ENCODE assay signal across 8 cellular contexts in the genomic region with DNA sequence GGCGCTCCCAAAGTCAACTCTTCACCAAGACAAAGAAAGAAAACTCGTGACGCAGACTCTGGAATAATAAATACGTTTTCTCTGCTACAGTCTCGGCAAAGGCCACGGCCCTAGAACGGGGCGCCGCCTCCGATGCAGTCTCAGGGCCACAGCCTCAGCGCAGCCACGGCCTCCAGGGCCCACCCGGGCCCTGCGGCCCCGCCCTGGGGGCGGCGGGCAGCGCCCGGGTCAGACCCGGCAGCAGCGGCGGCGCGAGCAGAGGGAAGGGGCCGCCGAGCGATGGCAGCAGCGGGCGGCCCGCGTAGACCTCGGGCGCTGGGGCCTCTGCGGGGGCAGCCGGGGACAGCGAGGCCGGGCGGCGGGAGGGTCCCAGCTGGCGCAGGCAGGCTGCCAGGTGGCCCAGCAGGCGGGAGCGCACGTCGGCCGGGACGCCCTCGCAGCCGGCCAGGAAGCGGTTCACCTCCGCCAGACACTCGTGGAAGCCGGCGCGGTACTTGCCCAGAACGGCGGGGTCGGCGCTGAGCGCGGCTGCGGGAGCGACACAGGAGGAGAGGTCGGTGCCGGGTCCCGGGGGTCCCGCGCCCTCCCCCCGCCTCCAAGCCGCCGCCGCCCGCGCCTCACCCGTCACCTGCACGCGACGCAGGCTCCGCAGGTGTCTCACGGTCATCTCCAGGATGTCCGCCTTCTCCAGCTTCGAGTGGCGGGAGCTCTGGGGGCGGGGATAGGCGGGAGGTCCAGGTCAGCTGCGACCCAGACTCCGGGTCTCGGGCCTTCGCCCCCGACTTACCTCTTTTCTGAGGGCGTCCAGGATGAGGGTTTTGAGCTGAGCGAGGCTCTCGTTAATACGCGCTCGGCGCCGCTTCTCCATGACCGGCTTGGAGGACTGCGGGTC. TPM values are rescaled to one million over a fixed set of nuclear protein-coding genes. Genes with fewer than 3 reads are reported as not detected.
DNase-seq lines count a peak whose midpoint lies in the region; ATAC-seq, FAIRE-seq and TF ChIP-seq lines count a peak whose summit lies in the region.

No MANE protein-coding gene starts in this region.

- no peak overlapping the region for H2AFZ ChIP-seq in HepG2 (ENCODE audit: low read length)

- TF ChIP-seq POLR2A in HepG2 (IDR thresholded peaks at IDR 0.05; ENCODE audit: insufficient read depth in 1 of 2, low read depth in 2 of 2, low read length in 2 of 2) (no peak), transverse colon (IDR thresholded peaks at IDR 0.05) (no peak)

- intact Hi-C loops in CD8-positive, alpha-beta T cell (cut with DNase I, micrococcal nuclease): no loop called here
- intact Hi-C loops in HepG2 (cut with micrococcal nuclease; ENCODE audit: unreplicated experiment) (no loop called here), transverse colon (cut with DNase I; ENCODE audit: low total_unique reads) (no loop called here)

- no peaks in the 10 kb centered on the region for H3K9me3 ChIP-seq in CD8-positive, alpha-beta T cell (ENCODE audit: low read length)
- H3K9me3 ChIP-seq in HepG2 (ENCODE audit: low read length): no peaks in the 10 kb centered on the region
- H3K9me3 ChIP-seq in transverse colon: no peaks in the 10 kb centered on the region

- peak overlapping the region; percentile 84 for H3K9ac ChIP-seq in HepG2 (ENCODE audit: insufficient read depth, low read depth, low read length)

- H3K27ac Mint-ChIP-seq in CD8-positive, alpha-beta T cell: no peak overlapping the region

- peaks cover 12% of the 10 kb centered on the region for H3K79me2 ChIP-seq in HepG2 (ENCODE audit: insufficient read depth, low read length)

- no peak overlapping the region for H3K4me3 ChIP-seq in CD8-positive, alpha-beta T cell (ENCODE audit: low read depth, low read length)
- H3K4me3 ChIP-seq in Jurkat, Clone E6-1 (ENCODE audit: low read length): peak overlapping the region; percentile 58
- H3K4me3 ChIP-seq in bronchial epithelial cell (ENCODE audit: low read depth, low read length): peak overlapping the region; percentile 72
- peak overlapping the region; percentile 63 to 78 (median 78) for H3K4me3 ChIP-seq in HepG2 (replicated peaks in 1 of 3; ENCODE audit: insufficient read depth in 1 of 3, low read depth in 2 of 3, low read length in 3 of 3)
- H3K4me3 ChIP-seq in transverse colon: peak overlapping the region; percentile 50 to 68 (median 60)

- POLR2A ChIA-PET in CD8-positive, alpha-beta T cell (lab: Charles Lee): no interaction called here
- POLR2A ChIA-PET in HepG2 (lab: Yijun Ruan, JAX): interaction anchor here (1.0 to 3.2 kb wide), 5 partner anchors 7 to 20 kb away, joined by 3 to 13 read pairs (median 6); a partner anchor contains a TSS

- no peaks in the 10 kb centered on the region for H3K9me3 Mint-ChIP-seq in CD8-positive, alpha-beta T cell

- peak overlapping the region; percentile 92 for H3K4me2 ChIP-seq in HepG2 (ENCODE audit: low read depth, low read length)

- in situ Hi-C loops in HepG2 (cut with HindIII; ENCODE audit: extremely low pct_ligation_motif_present, low pct_unique_long_range_greater_than_20kb): no loop called here
- in situ Hi-C loops in transverse colon (cut with MboI; ENCODE audit: low pct_ligation_motif_present in 1 of 4, low pct_unique_long_range_greater_than_20kb in 1 of 4, low sequenced_read_pairs in 3 of 4): no loop called here

- peak in 2 of 7 experiments; percentile 43 to 57 for DNase-seq in CD8-positive, alpha-beta T cell
- DNase-seq in Jurkat, Clone E6-1 (ENCODE audit: low read depth, low spot score): no peak
- no peak for DNase-seq in bronchial epithelial cell (ENCODE audit: low read depth)
- DNase-seq in HepG2 (ENCODE audit: low spot score): no peak
- no peak for DNase-seq in transverse colon
- no peak for DNase-seq in NOMO-1 (lab: John Stamatoyannopoulos, UW; ENCODE audit: unreplicated experiment in 2 of 2)
- DNase-seq in SHP77 (lab: John Stamatoyannopoulos, UW): no peak

- ATAC-seq in CD8-positive, alpha-beta T cell: peak; percentile 26
- ATAC-seq in HepG2 (peak; percentile 7), GM18909 (IDR thresholded peaks at IDR 0.05; ENCODE audit: poor library complexity, unreplicated experiment) (no peak)

- peaks cover 53% of the 10 kb centered on the region for H3K4me1 ChIP-seq in CD8-positive, alpha-beta T cell (ENCODE audit: insufficient read depth, low read length)
- H3K4me1 ChIP-seq in HepG2 (ENCODE audit: insufficient read depth, low read length) (peaks cover 57% of the 10 kb centered on the region), transverse colon (peaks cover 13 to 42% (median 39%) of the 10 kb centered on the region in 4 donors)

- WGBS in HepG2 (ENCODE audit: low lambda C conversion rate): no CpG with 5 or more reads among the region's 99 CpGs
- WGBS in transverse colon (ENCODE audit: low coverage in 1 of 2), 2 donors: 0% methylated on average over 85 of the region's 99 CpGs; no CpG with 5 or more reads in 1 of the 2 donors

- H4K20me1 ChIP-seq in HepG2 (ENCODE audit: insufficient read depth, low read length): peaks cover 4% of the 10 kb centered on the region; the same call in 1 of the 2 replicates

- peaks cover 34% of the 10 kb centered on the region for H3K27me3 ChIP-seq in CD8-positive, alpha-beta T cell (ENCODE audit: insufficient read depth, low read length)
- no peaks in the 10 kb centered on the region for H3K27me3 ChIP-seq in bronchial epithelial cell (ENCODE audit: control insufficient read depth, insufficient read depth, low read length)
- H3K27me3 ChIP-seq in HepG2 (ENCODE audit: control insufficient read depth in 1 of 2, insufficient read depth in 2 of 2, low read length in 2 of 2): no peaks in the 10 kb centered on the region
- peaks cover 67% of the 10 kb centered on the region for H3K27me3 ChIP-seq in transverse colon

- TF ChIP-seq RAD21 in HepG2 (CRISPR knock-in tag; IDR thresholded peaks at IDR 0.05): peak; percentile 52

- H3K4me3 Mint-ChIP-seq in CD8-positive, alpha-beta T cell: peak overlapping the region; percentile 50

- no peak for TF ChIP-seq CTCF in CD8-positive, alpha-beta T cell (IDR thresholded peaks at IDR 0.05)
- no peak for TF ChIP-seq CTCF in bronchial epithelial cell (IDR thresholded peaks at IDR 0.05; ENCODE audit: insufficient read depth, low read length, severe bottlenecking)
- TF ChIP-seq CTCF in HepG2 (CRISPR knock-in tag; IDR thresholded peaks at IDR 0.05): no peak; the same call in 1 of the 2 replicates
- TF ChIP-seq CTCF in transverse colon (IDR thresholded peaks at IDR 0.05): no peak

- H3K4me1 Mint-ChIP-seq in CD8-positive, alpha-beta T cell (ENCODE audit: low read depth): peaks cover 21% of the 10 kb centered on the region

- H3K27me3 Mint-ChIP-seq in CD8-positive, alpha-beta T cell (ENCODE audit: low read depth): peaks cover 23% of the 10 kb centered on the region

- CTCF ChIA-PET in CD8-positive, alpha-beta T cell (lab: Charles Lee): interaction anchor here (1.8 kb wide), 1 partner anchor 14 kb away, joined by 7 read pairs; no protein-coding TSS in a partner anchor
- CTCF ChIA-PET in HepG2 (lab: Yijun Ruan, JAX; ENCODE audit: low intra/inter-chr PET ratio, low total read pairs): no interaction called here

- H3K36me3 ChIP-seq in CD8-positive, alpha-beta T cell (ENCODE audit: insufficient read depth, low read length): no peaks in the 10 kb centered on the region
- H3K36me3 ChIP-seq in bronchial epithelial cell (ENCODE audit: control insufficient read depth, insufficient read depth, low read length): no peaks in the 10 kb centered on the region
- H3K36me3 ChIP-seq in HepG2 (replicated peaks in 1 of 2; ENCODE audit: control insufficient read depth in 1 of 2, insufficient read depth in 2 of 2, low read length in 2 of 2): no peaks in the 10 kb centered on the region
- H3K36me3 ChIP-seq in transverse colon: no peaks in the 10 kb centered on the region

- TF ChIP-seq EP300 in HepG2 (IDR thresholded peaks at IDR 0.05; ENCODE audit: low read depth in 2 of 2, low read length in 2 of 2) (no peak), HepG2 (CRISPR knock-in tag; IDR thresholded peaks at IDR 0.05; ENCODE audit: borderline replicate concordance) (no peak), transverse colon (IDR thresholded peaks at IDR 0.05; ENCODE audit: low read depth) (no peak)

- no peaks in the 10 kb centered on the region for H3K36me3 Mint-ChIP-seq in CD8-positive, alpha-beta T cell

- FAIRE-seq in bronchial epithelial cell (lab: Jason Lieb, UNC) (no peak), HepG2 (lab: Jason Lieb, UNC) (no peak)

- no peak overlapping the region for H3K27ac ChIP-seq in CD8-positive, alpha-beta T cell (ENCODE audit: low read depth, low read length)
- H3K27ac ChIP-seq in HepG2 (ENCODE audit: extremely low read length, insufficient read depth, low read length) (peak overlapping the region; percentile 97), transverse colon (peak overlapping the region; percentile 92 to 95 (median 94))

- BruUV-seq in HepG2 (replicated peaks; lab: Mats Ljungman, UMichigan): TSS peak; percentile 75

RNA-seq across cellular contexts. Expression of a gene that starts 0.7 kb away (rescaled TPM):
- total RNA-seq in CD8-positive, alpha-beta T cell: 10 to 100 TPM; 26.0 to 30.9 TPM
- 141 TPM for polyA plus RNA-seq in Jurkat, Clone E6-1 (2012; ENCODE audit: insufficient read depth, insufficient read length)
- total RNA-seq in bronchial epithelial cell (42.6 and 83.5 TPM in 2 replicates), HepG2 (2016; rRNA removed; fragmentation: Illumina TruSeq; extraction: Trizol) (4.4 and 8.8 TPM in 2 replicates), transverse colon (100 to 1,000 TPM in 1 of 4 donors, 10 to 100 TPM in 3; 10.8 to 140 (median 15.7) TPM)
- 16.5 and 25.5 TPM in 2 replicates for total RNA-seq in HepG2 (2016; cell fraction: cytosol; rRNA removed; fragmentation: Illumina TruSeq; extraction: Trizol; ENCODE audit: low read depth)
- 3.4 and 7.9 TPM in 2 replicates for total RNA-seq in HepG2 (2016; cell fraction: insoluble cytoplasmic fraction; rRNA removed; fragmentation: Illumina TruSeq; extraction: Trizol)
- 13.5 and 18.3 TPM in 2 replicates for total RNA-seq in HepG2 (2016; cell fraction: membrane; rRNA removed; fragmentation: Illumina TruSeq; extraction: Trizol)
- total RNA-seq in HepG2 (2016; cell fraction: nucleus; rRNA removed; fragmentation: Illumina TruSeq; extraction: Trizol): 6.5 and 8.0 TPM in 2 replicates
- 10.6 and 17.6 TPM in 2 replicates for polyA plus RNA-seq in HepG2 (2011; rRNA removed)
- polyA plus RNA-seq in HepG2 (2011; cell fraction: cytosol; rRNA removed): 11.6 and 28.6 TPM in 2 replicates
- polyA plus RNA-seq in HepG2 (2011; cell fraction: nucleus; rRNA removed): 190 and 210 TPM in 2 replicates
- 4.3 and 7.0 TPM in 2 replicates for polyA plus RNA-seq in HepG2 (2012)
- polyA plus RNA-seq in HepG2 (2016; cell fraction: cytosol; fragmentation: Illumina TruSeq; extraction: Trizol; ENCODE audit: low read depth): 17.0 and 22.1 TPM in 2 replicates
- polyA plus RNA-seq in HepG2 (2016; cell fraction: insoluble cytoplasmic fraction; fragmentation: Illumina TruSeq; extraction: Trizol; ENCODE audit: low read depth): 4.5 and 6.0 TPM in 2 replicates
- polyA plus RNA-seq in HepG2 (2016; cell fraction: membrane; fragmentation: Illumina TruSeq; extraction: Trizol; ENCODE audit: low read depth): 10.6 and 11.4 TPM in 2 replicates
- 16.1 and 18.4 TPM in 2 replicates for polyA plus RNA-seq in HepG2 (2016; cell fraction: nucleus; fragmentation: Illumina TruSeq; extraction: Trizol; ENCODE audit: insufficient read depth, low read depth)
- 2.2 and 6.1 TPM in 2 replicates for polyA minus RNA-seq in HepG2 (2011; rRNA and poly(A)+ RNA removed; ENCODE audit: low replicate concordance)
- 6.4 and 8.5 TPM in 2 replicates for polyA minus RNA-seq in HepG2 (2011; cell fraction: cytosol; rRNA and poly(A)+ RNA removed)
- polyA minus RNA-seq in HepG2 (2011; cell fraction: nucleus; rRNA and poly(A)+ RNA removed): 4.6 and 8.9 TPM in 2 replicates

RNA-seq across cellular contexts. Expression of a gene that starts 14.1 kb away (rescaled TPM):
- 10 to 100 TPM; 56.4 to 58.4 TPM for total RNA-seq in CD8-positive, alpha-beta T cell
- 112 TPM for polyA plus RNA-seq in Jurkat, Clone E6-1 (2012; ENCODE audit: insufficient read depth, insufficient read length)
- total RNA-seq in bronchial epithelial cell (18.2 and 25.7 TPM in 2 replicates), HepG2 (2016; rRNA removed; fragmentation: Illumina TruSeq; extraction: Trizol) (54.9 and 68.4 TPM in 2 replicates), transverse colon (10 to 100 TPM in 3 of 4 donors, not detected in 1; 36.0 to 70.6 (median 40.8) TPM)
- total RNA-seq in HepG2 (2016; cell fraction: cytosol; rRNA removed; fragmentation: Illumina TruSeq; extraction: Trizol; ENCODE audit: low read depth): 17.4 and 19.2 TPM in 2 replicates
- total RNA-seq in HepG2 (2016; cell fraction: insoluble cytoplasmic fraction; rRNA removed; fragmentation: Illumina TruSeq; extraction: Trizol): 52.2 and 77.4 TPM in 2 replicates
- 17.7 and 18.1 TPM in 2 replicates for total RNA-seq in HepG2 (2016; cell fraction: membrane; rRNA removed; fragmentation: Illumina TruSeq; extraction: Trizol)
- 18.3 and 23.3 TPM in 2 replicates for total RNA-seq in HepG2 (2016; cell fraction: nucleus; rRNA removed; fragmentation: Illumina TruSeq; extraction: Trizol)
- polyA plus RNA-seq in HepG2 (2011; rRNA removed): 42.1 and 63.7 TPM in 2 replicates
- polyA plus RNA-seq in HepG2 (2011; cell fraction: cytosol; rRNA removed): 49.9 and 81.6 TPM in 2 replicates
- 24.5 and 32.4 TPM in 2 replicates for polyA plus RNA-seq in HepG2 (2011; cell fraction: nucleus; rRNA removed)
- polyA plus RNA-seq in HepG2 (2012): 19.4 and 39.7 TPM in 2 replicates
- polyA plus RNA-seq in HepG2 (2016; cell fraction: cytosol; fragmentation: Illumina TruSeq; extraction: Trizol; ENCODE audit: low read depth): 13.7 and 17.3 TPM in 2 replicates
- 47.3 and 49.3 TPM in 2 replicates for polyA plus RNA-seq in HepG2 (2016; cell fraction: insoluble cytoplasmic fraction; fragmentation: Illumina TruSeq; extraction: Trizol; ENCODE audit: low read depth)
- 10.1 and 12.3 TPM in 2 replicates for polyA plus RNA-seq in HepG2 (2016; cell fraction: membrane; fragmentation: Illumina TruSeq; extraction: Trizol; ENCODE audit: low read depth)
- polyA plus RNA-seq in HepG2 (2016; cell fraction: nucleus; fragmentation: Illumina TruSeq; extraction: Trizol; ENCODE audit: insufficient read depth, low read depth): 22.7 and 27.6 TPM in 2 replicates
- 24.2 and 34.4 TPM in 2 replicates for polyA minus RNA-seq in HepG2 (2011; rRNA and poly(A)+ RNA removed; ENCODE audit: low replicate concordance)
- polyA minus RNA-seq in HepG2 (2011; cell fraction: cytosol; rRNA and poly(A)+ RNA removed): 11.4 and 13.3 TPM in 2 replicates
- 2.1 and 5.1 TPM in 2 replicates for polyA minus RNA-seq in HepG2 (2011; cell fraction: nucleus; rRNA and poly(A)+ RNA removed)

RNA-seq across cellular contexts. Expression of a gene that starts 17.3 kb away (rescaled TPM):
- total RNA-seq in CD8-positive, alpha-beta T cell: under 1 TPM in 1 of 2 experiments, not detected in 1; 0.08 TPM
- not detected for polyA plus RNA-seq in Jurkat, Clone E6-1 (2012; ENCODE audit: insufficient read depth, insufficient read length)
- under 0.01 TPM in 1 of 2 replicates, not detected in the other for total RNA-seq in bronchial epithelial cell
- 0.04 TPM in 1 of 2 replicates, not detected in the other for total RNA-seq in HepG2 (2016; rRNA removed; fragmentation: Illumina TruSeq; extraction: Trizol)
- total RNA-seq in HepG2 (2016; cell fraction: cytosol; rRNA removed; fragmentation: Illumina TruSeq; extraction: Trizol; ENCODE audit: low read depth): not detected in 2 replicates
- not detected in 2 replicates for total RNA-seq in HepG2 (2016; cell fraction: insoluble cytoplasmic fraction; rRNA removed; fragmentation: Illumina TruSeq; extraction: Trizol)
- not detected in 2 replicates for total RNA-seq in HepG2 (2016; cell fraction: membrane; rRNA removed; fragmentation: Illumina TruSeq; extraction: Trizol)
- total RNA-seq in HepG2 (2016; cell fraction: nucleus; rRNA removed; fragmentation: Illumina TruSeq; extraction: Trizol): not detected in 2 replicates
- 0.29 and 0.38 TPM in 2 replicates for polyA plus RNA-seq in HepG2 (2011; rRNA removed)
- polyA plus RNA-seq in HepG2 (2011; cell fraction: cytosol; rRNA removed): 0.17 and 0.32 TPM in 2 replicates
- 2.3 and 2.6 TPM in 2 replicates for polyA plus RNA-seq in HepG2 (2011; cell fraction: nucleus; rRNA removed)
- 0.44 TPM in 2 replicates for polyA plus RNA-seq in HepG2 (2012)
- polyA plus RNA-seq in HepG2 (2016; cell fraction: cytosol; fragmentation: Illumina TruSeq; extraction: Trizol; ENCODE audit: low read depth): not detected in 2 replicates
- polyA plus RNA-seq in HepG2 (2016; cell fraction: insoluble cytoplasmic fraction; fragmentation: Illumina TruSeq; extraction: Trizol; ENCODE audit: low read depth): not detected in 2 replicates
- not detected in 2 replicates for polyA plus RNA-seq in HepG2 (2016; cell fraction: membrane; fragmentation: Illumina TruSeq; extraction: Trizol; ENCODE audit: low read depth)
- polyA plus RNA-seq in HepG2 (2016; cell fraction: nucleus; fragmentation: Illumina TruSeq; extraction: Trizol; ENCODE audit: insufficient read depth, low read depth): not detected in 2 replicates
- polyA minus RNA-seq in HepG2 (2011; rRNA and poly(A)+ RNA removed; ENCODE audit: low replicate concordance): 0.09 and 2.7 TPM in 2 replicates
- 0.44 and 0.59 TPM in 2 replicates for polyA minus RNA-seq in HepG2 (2011; cell fraction: cytosol; rRNA and poly(A)+ RNA removed)
- 0.99 and 1.2 TPM in 2 replicates for polyA minus RNA-seq in HepG2 (2011; cell fraction: nucleus; rRNA and poly(A)+ RNA removed)
- under 1 TPM in 1 of 4 donors, not detected in 3; 0.14 TPM for total RNA-seq in transverse colon

RNA-seq across cellular contexts. Expression of a gene that starts 20.8 kb away (rescaled TPM):
- 10 to 100 TPM; 12.1 to 14.0 TPM for total RNA-seq in CD8-positive, alpha-beta T cell
- polyA plus RNA-seq in Jurkat, Clone E6-1 (2012; ENCODE audit: insufficient read depth, insufficient read length): 31.5 TPM
- total RNA-seq in bronchial epithelial cell: 117 and 132 TPM in 2 replicates
- total RNA-seq in HepG2 (2016; rRNA removed; fragmentation: Illumina TruSeq; extraction: Trizol): 7.3 and 29.8 TPM in 2 replicates
- total RNA-seq in HepG2 (2016; cell fraction: cytosol; rRNA removed; fragmentation: Illumina TruSeq; extraction: Trizol; ENCODE audit: low read depth): 2.7 and 2.9 TPM in 2 replicates
- total RNA-seq in HepG2 (2016; cell fraction: insoluble cytoplasmic fraction; rRNA removed; fragmentation: Illumina TruSeq; extraction: Trizol): 5.9 and 28.3 TPM in 2 replicates
- 4.9 and 5.0 TPM in 2 replicates for total RNA-seq in HepG2 (2016; cell fraction: membrane; rRNA removed; fragmentation: Illumina TruSeq; extraction: Trizol)
- 36.4 and 50.3 TPM in 2 replicates for total RNA-seq in HepG2 (2016; cell fraction: nucleus; rRNA removed; fragmentation: Illumina TruSeq; extraction: Trizol)
- polyA plus RNA-seq in HepG2 (2011; rRNA removed): 65.2 and 82.7 TPM in 2 replicates
- 37.7 and 58.0 TPM in 2 replicates for polyA plus RNA-seq in HepG2 (2011; cell fraction: cytosol; rRNA removed)
- polyA plus RNA-seq in HepG2 (2011; cell fraction: nucleus; rRNA removed): 667 and 906 TPM in 2 replicates
- 77.8 and 101 TPM in 2 replicates for polyA plus RNA-seq in HepG2 (2012)
- polyA plus RNA-seq in HepG2 (2016; cell fraction: cytosol; fragmentation: Illumina TruSeq; extraction: Trizol; ENCODE audit: low read depth): 1.4 and 1.5 TPM in 2 replicates
- polyA plus RNA-seq in HepG2 (2016; cell fraction: insoluble cytoplasmic fraction; fragmentation: Illumina TruSeq; extraction: Trizol; ENCODE audit: low read depth): 10.7 and 15.5 TPM in 2 replicates
- polyA plus RNA-seq in HepG2 (2016; cell fraction: membrane; fragmentation: Illumina TruSeq; extraction: Trizol; ENCODE audit: low read depth): 3.2 and 3.6 TPM in 2 replicates
- 125 and 134 TPM in 2 replicates for polyA plus RNA-seq in HepG2 (2016; cell fraction: nucleus; fragmentation: Illumina TruSeq; extraction: Trizol; ENCODE audit: insufficient read depth, low read depth)
- polyA minus RNA-seq in HepG2 (2011; rRNA and poly(A)+ RNA removed; ENCODE audit: low replicate concordance): 23.8 and 86.8 TPM in 2 replicates
- 41.3 and 50.7 TPM in 2 replicates for polyA minus RNA-seq in HepG2 (2011; cell fraction: cytosol; rRNA and poly(A)+ RNA removed)
- 80.3 and 86.4 TPM in 2 replicates for polyA minus RNA-seq in HepG2 (2011; cell fraction: nucleus; rRNA and poly(A)+ RNA removed)
- 100 to 1,000 TPM in 1 of 4 donors, 10 to 100 TPM in 3; 25.4 to 132 (median 44.8) TPM for total RNA-seq in transverse colon

RNA-seq across cellular contexts. Expression of a gene that starts 32.9 kb away (rescaled TPM):
- total RNA-seq in CD8-positive, alpha-beta T cell: under 1 TPM; 0.56 to 0.60 TPM
- not detected for polyA plus RNA-seq in Jurkat, Clone E6-1 (2012; ENCODE audit: insufficient read depth, insufficient read length)
- total RNA-seq in bronchial epithelial cell: 1.6 and 5.4 TPM in 2 replicates
- 0.21 and 0.42 TPM in 2 replicates for total RNA-seq in HepG2 (2016; rRNA removed; fragmentation: Illumina TruSeq; extraction: Trizol)
- not detected in 2 replicates for total RNA-seq in HepG2 (2016; cell fraction: cytosol; rRNA removed; fragmentation: Illumina TruSeq; extraction: Trizol; ENCODE audit: low read depth)
- total RNA-seq in HepG2 (2016; cell fraction: insoluble cytoplasmic fraction; rRNA removed; fragmentation: Illumina TruSeq; extraction: Trizol): 0.31 and 0.48 TPM in 2 replicates
- total RNA-seq in HepG2 (2016; cell fraction: membrane; rRNA removed; fragmentation: Illumina TruSeq; extraction: Trizol): 0.15 and 0.17 TPM in 2 replicates
- 0.59 and 0.63 TPM in 2 replicates for total RNA-seq in HepG2 (2016; cell fraction: nucleus; rRNA removed; fragmentation: Illumina TruSeq; extraction: Trizol)
- polyA plus RNA-seq in HepG2 (2011; rRNA removed): 0.58 and 0.59 TPM in 2 replicates
- polyA plus RNA-seq in HepG2 (2011; cell fraction: cytosol; rRNA removed): 0.13 and 0.23 TPM in 2 replicates
- polyA plus RNA-seq in HepG2 (2011; cell fraction: nucleus; rRNA removed): 13.2 and 15.5 TPM in 2 replicates
- polyA plus RNA-seq in HepG2 (2012): 0.51 and 0.55 TPM in 2 replicates
- 0.05 and 0.09 TPM in 2 replicates for polyA plus RNA-seq in HepG2 (2016; cell fraction: cytosol; fragmentation: Illumina TruSeq; extraction: Trizol; ENCODE audit: low read depth)
- polyA plus RNA-seq in HepG2 (2016; cell fraction: insoluble cytoplasmic fraction; fragmentation: Illumina TruSeq; extraction: Trizol; ENCODE audit: low read depth): 0.29 and 0.48 TPM in 2 replicates
- polyA plus RNA-seq in HepG2 (2016; cell fraction: membrane; fragmentation: Illumina TruSeq; extraction: Trizol; ENCODE audit: low read depth): 0.13 and 0.29 TPM in 2 replicates
- polyA plus RNA-seq in HepG2 (2016; cell fraction: nucleus; fragmentation: Illumina TruSeq; extraction: Trizol; ENCODE audit: insufficient read depth, low read depth): 2.6 and 2.7 TPM in 2 replicates
- polyA minus RNA-seq in HepG2 (2011; rRNA and poly(A)+ RNA removed; ENCODE audit: low replicate concordance): 0.26 and 0.54 TPM in 2 replicates
- polyA minus RNA-seq in HepG2 (2011; cell fraction: cytosol; rRNA and poly(A)+ RNA removed): 0.53 TPM in 1 of 2 replicates, not detected in the other
- 1.8 and 1.9 TPM in 2 replicates for polyA minus RNA-seq in HepG2 (2011; cell fraction: nucleus; rRNA and poly(A)+ RNA removed)
- 1 to 10 TPM in 1 of 4 donors, under 1 TPM in 1, not detected in 2; 0.14 to 1.4 TPM for total RNA-seq in transverse colon
